In genomic region chr5:147036691-147037245, GRCh38 we compare ENCODE assay signal across 25 cellular contexts.
DNase-seq lines count a peak whose midpoint lies in the region; ATAC-seq, FAIRE-seq and TF ChIP-seq lines count a peak whose summit lies in the region.
"Had no signal": no experiment of that assay in that cellular context is flagged by ENCODE, and none has a peak within 500 bp of the region (broad histone marks: within the 10 kb centered on the region; RNA-seq: fewer than 3 reads in every experiment).

No MANE protein-coding gene starts in this region.

- no peak overlapping the region for H3K9ac ChIP-seq in astrocyte (ENCODE audit: low read length)
- H3K9ac ChIP-seq in skeletal muscle satellite cell (ENCODE audit: low read depth, low read length): no peak overlapping the region
- H3K9ac ChIP-seq: BLaER1 treated with 17β-estradiol and CSF1 and Interleukin-3, amounts not matched to agents 10 nM and 100 nM had no signal

- FAIRE-seq in astrocyte (lab: Jason Lieb, UNC): no peak
- FAIRE-seq: A204.1, D721Med, GM12878 had no signal

- no peak overlapping the region for H3K4me3 Mint-ChIP-seq in astrocyte (ENCODE audit: unreplicated experiment)
- H3K4me3 Mint-ChIP-seq: CD4-positive, alpha-beta T cell had no signal

- H3K4me3 ChIP-seq in astrocyte (ENCODE audit: insufficient read depth, low read depth, low read length): no peak overlapping the region
- H3K4me3 ChIP-seq in skeletal muscle satellite cell (ENCODE audit: low read length): no peak overlapping the region
- H3K4me3 ChIP-seq: BLaER1 treated with 17β-estradiol and CSF1 and Interleukin-3, amounts not matched to agents 10 nM and 100 nM; GM12878; MG63 had no signal

- DNase-seq in astrocyte (ENCODE audit: low read depth) (peak; percentile 8), epithelial cell of prostate (ENCODE audit: low read depth, low spot score) (no peak)
- DNase-seq in stimulated activated naive CD4-positive, alpha-beta T cell treated with Interleukin-2 at 50 U/mL for 16 hours (lab: John Stamatoyannopoulos, UW): no peak
- DNase-seq in stimulated activated CD4-positive, alpha-beta T cell treated with anti-CD3 and anti-CD28 coated beads, Interleukin-12 subunit alpha, Interleukin-12 subunit beta, amount 100 ng/mL, for 4 hours: no peak
- DNase-seq: AML-193; CD4-positive, alpha-beta T cell; DMS79; GDM1; GOT3; KBM-7; NCI-H1105 treated with DMSO at 0.1 percent for 48 hours; NCI-H146; NCI-H2029; NCI-H524 treated with DMSO at 0.1 percent for 48 hours; NCI-H82; RPMI8226; SHP77 had no signal

- H3K27ac ChIP-seq in astrocyte (ENCODE audit: low read depth, low read length) (peak overlapping the region; percentile 11), epithelial cell of prostate (peak overlapping the region; percentile 60)
- H3K27ac ChIP-seq: BLaER1 treated with 17β-estradiol and CSF1 and Interleukin-3, amounts not matched to agents 10 nM and 100 nM had no signal

- TF ChIP-seq CTCF in astrocyte (IDR thresholded peaks at IDR 0.05; ENCODE audit: insufficient read depth, low read depth, low read length): no peak

- H2AFZ ChIP-seq in astrocyte (ENCODE audit: low read depth, low read length): no peak overlapping the region

- H3K4me1 ChIP-seq in astrocyte (ENCODE audit: insufficient read depth, low read length) (no peaks in the 10 kb centered on the region), skeletal muscle satellite cell (ENCODE audit: control insufficient read depth, insufficient read depth, low read length) (peaks cover 16% of the 10 kb centered on the region)

- ATAC-seq in HG03469 (IDR thresholded peaks at IDR 0.05; ENCODE audit: unreplicated experiment) (peak; percentile 28), HG02759 (IDR thresholded peaks at IDR 0.05; ENCODE audit: unreplicated experiment) (no peak)

- H3K27me3 ChIP-seq in astrocyte (ENCODE audit: insufficient read depth, low read length) (no peaks in the 10 kb centered on the region), skeletal muscle satellite cell (ENCODE audit: control insufficient read depth, insufficient read depth, low read length) (no peaks in the 10 kb centered on the region)
- H3K27me3 ChIP-seq: BLaER1 treated with 17β-estradiol and CSF1 and Interleukin-3, amounts not matched to agents 10 nM and 100 nM; MG63 had no signal

- peaks cover 29% of the 10 kb centered on the region for H3K4me1 Mint-ChIP-seq in astrocyte (ENCODE audit: low read depth, unreplicated experiment)

- no peaks in the 10 kb centered on the region for H3K79me2 ChIP-seq in astrocyte (ENCODE audit: insufficient read depth, low read length)

- H3K9me3 ChIP-seq in astrocyte (ENCODE audit: insufficient read depth, low read depth, low read length) (no peaks in the 10 kb centered on the region), skeletal muscle satellite cell (replicated peaks; ENCODE audit: low read length) (no peaks in the 10 kb centered on the region)

- H3K4me2 ChIP-seq in astrocyte (ENCODE audit: low read length): no peak overlapping the region
- peak overlapping the region; percentile 10 for H3K4me2 ChIP-seq in skeletal muscle satellite cell (ENCODE audit: low read length)

- no peaks in the 10 kb centered on the region for H3K27me3 Mint-ChIP-seq in astrocyte (ENCODE audit: low read depth, unreplicated experiment)

- peaks cover 4% of the 10 kb centered on the region for H3K9me3 Mint-ChIP-seq in astrocyte (ENCODE audit: unreplicated experiment)

- peak overlapping the region; percentile 98 for H3K27ac Mint-ChIP-seq in astrocyte (ENCODE audit: unreplicated experiment)
- H3K27ac Mint-ChIP-seq: CD4-positive, alpha-beta T cell had no signal

- H4K20me1 ChIP-seq in astrocyte (ENCODE audit: insufficient read depth, low read length): no peaks in the 10 kb centered on the region
- H4K20me1 ChIP-seq: BLaER1 treated with 17β-estradiol and CSF1 and Interleukin-3, amounts not matched to agents 10 nM and 100 nM had no signal

- H3K36me3 ChIP-seq in astrocyte (ENCODE audit: insufficient read depth, low read length) (no peaks in the 10 kb centered on the region), skeletal muscle satellite cell (ENCODE audit: insufficient read depth, low read length) (no peaks in the 10 kb centered on the region)
- H3K36me3 ChIP-seq: BLaER1 treated with 17β-estradiol and CSF1 and Interleukin-3, amounts not matched to agents 10 nM and 100 nM; MG63 had no signal

- no peaks in the 10 kb centered on the region for H3K36me3 Mint-ChIP-seq in astrocyte (ENCODE audit: low read depth, unreplicated experiment)
